Comparison of ENCODE assay signal across 10 cellular contexts in genomic region chr4:174136013-174136412, GRCh38.
DNase-seq lines count a peak whose midpoint lies in the region; TF ChIP-seq lines count a peak whose summit lies in the region.
"Had no signal": no experiment of that assay in that cellular context is flagged by ENCODE, and none has a peak within 500 bp of the region (broad histone marks: within the 10 kb centered on the region; RNA-seq: fewer than 3 reads in every experiment).

No MANE protein-coding gene starts in this region.

- H3K27me3 ChIP-seq in ACC112 (ENCODE audit: insufficient read depth, low read length) (no peaks in the 10 kb centered on the region), fibroblast of lung (ENCODE audit: control insufficient read depth, insufficient read depth, low read length) (no peaks in the 10 kb centered on the region), neuronal stem cell (ENCODE audit: control insufficient read depth in 3 of 3, insufficient read depth in 3 of 3, low read depth in 1 of 3, low read length in 3 of 3) (peaks cover 0 to 10% (median 0%) of the 10 kb centered on the region in 3 experiments)

- no peaks in the 10 kb centered on the region for H3K79me1 ChIP-seq in neuronal stem cell (ENCODE audit: low read depth, low read length)

- H3K79me2 ChIP-seq in ACC112 (ENCODE audit: control insufficient read depth, insufficient read depth, low read length, unreplicated experiment): no peaks in the 10 kb centered on the region
- no peaks in the 10 kb centered on the region for H3K79me2 ChIP-seq in fibroblast of lung (ENCODE audit: control insufficient read depth, insufficient read depth, low read length)

- peak overlapping the region; percentile 73 for H3K4me2 ChIP-seq in fibroblast of lung (ENCODE audit: extremely low read depth, insufficient read depth, low read length)
- H3K4me2 ChIP-seq in neuronal stem cell (ENCODE audit: insufficient read depth, low read length, poor library complexity, severe bottlenecking): no peak overlapping the region

- H2BK12ac ChIP-seq in neuronal stem cell (ENCODE audit: low read length): no peak overlapping the region

- H3K14ac ChIP-seq in neuronal stem cell (ENCODE audit: low read length): no peak overlapping the region

- no peak overlapping the region for H3K9ac ChIP-seq in fibroblast of lung (ENCODE audit: insufficient read depth, low read length)
- no peak overlapping the region for H3K9ac ChIP-seq in neuronal stem cell (ENCODE audit: low read depth, low read length, poor library complexity)

- H2BK120ac ChIP-seq in neuronal stem cell (ENCODE audit: low read depth, low read length): no peak overlapping the region

- H3K23ac ChIP-seq in neuronal stem cell (ENCODE audit: low read depth, low read length, poor library complexity): no peak overlapping the region

- H3K18ac ChIP-seq in neuronal stem cell (ENCODE audit: low read length): no peak overlapping the region

- no peak overlapping the region for H3K4ac ChIP-seq in neuronal stem cell (ENCODE audit: low read length)

- H4K8ac ChIP-seq in neuronal stem cell (ENCODE audit: low read depth, low read length): no peak overlapping the region

- no peak overlapping the region for H2AK5ac ChIP-seq in neuronal stem cell (ENCODE audit: low read depth, low read length)

- H3K4me1 ChIP-seq in ACC112 (ENCODE audit: control insufficient read depth, insufficient read depth, low read length, unreplicated experiment) (peaks cover 18% of the 10 kb centered on the region), fibroblast of lung (ENCODE audit: control insufficient read depth, extremely low read depth, insufficient read depth, low read length) (no peaks in the 10 kb centered on the region), neuronal stem cell (ENCODE audit: control insufficient read depth in 2 of 2, insufficient read depth in 1 of 2, low read depth in 1 of 2, low read length in 2 of 2) (no peaks in the 10 kb centered on the region)

- H3K9me3 ChIP-seq in fibroblast of lung (ENCODE audit: control insufficient read depth, insufficient read depth, low read depth, low read length) (no peaks in the 10 kb centered on the region), neuronal stem cell (replicated peaks in 1 of 2; ENCODE audit: control insufficient read depth in 2 of 2, insufficient read depth in 1 of 2, low read depth in 1 of 2, low read length in 2 of 2) (no peaks in the 10 kb centered on the region)

- H3K4me3 ChIP-seq in ACC112 (ENCODE audit: low read depth, low read length) (peak overlapping the region; percentile 73), fibroblast of lung (replicated peaks in 1 of 4; ENCODE audit: control extremely low read depth in 1 of 4, insufficient read depth in 1 of 4, low read depth in 3 of 4, low read length in 4 of 4) (peak overlapping the region in 2 of 4 experiments; percentile 36 to 70), neuronal stem cell (ENCODE audit: low read length in 2 of 2) (no peak overlapping the region)

- H4K91ac ChIP-seq in neuronal stem cell (ENCODE audit: low read depth, low read length, poor library complexity): no peak overlapping the region

- H3K27ac ChIP-seq in ACC112 (ENCODE audit: low read depth, low read length) (no peak overlapping the region), fibroblast of lung (ENCODE audit: insufficient read depth, low read length) (no peak overlapping the region), neuronal stem cell (replicated peaks; ENCODE audit: low read length) (no peak overlapping the region)

- DNase-seq in NCI-H524 (lab: John Stamatoyannopoulos, UW) (peak; percentile 24 to 59), fibroblast of lung (ENCODE audit: low read depth in 2 of 2) (peak in 1 of 2 donors; percentile 37), neuronal stem cell (ENCODE audit: low spot score) (peak; percentile 23), NOMO-1 (lab: John Stamatoyannopoulos, UW; ENCODE audit: unreplicated experiment in 2 of 2) (no peak), RPMI8226 (no peak), SKM-1 treated with dmso at 0.1 percent for 144 hours (lab: John Stamatoyannopoulos, UW; ENCODE audit: unreplicated experiment) (no peak)
- no peak for DNase-seq in central memory CD4-positive, alpha-beta T cell
- DNase-seq: hippocampal formation, NCI-H1048 had no signal

- no peak for TF ChIP-seq CTCF in fibroblast of lung (conservative IDR thresholded peaks at IDR 0.05 in 1 of 2, IDR thresholded peaks at IDR 0.05 in 1 of 2; ENCODE audit: low read depth in 1 of 2, low read length in 2 of 2)

- H2AFZ ChIP-seq in ACC112 (ENCODE audit: low read length, unreplicated experiment): peak overlapping the region; percentile 95
- H2AFZ ChIP-seq in fibroblast of lung (ENCODE audit: low read length): peak overlapping the region; percentile 11
- peak overlapping the region; percentile 48 for H2AFZ ChIP-seq in neuronal stem cell (ENCODE audit: low read length)

- no peaks in the 10 kb centered on the region for H3K36me3 ChIP-seq in ACC112 (ENCODE audit: insufficient read depth, low read length)
- H3K36me3 ChIP-seq in fibroblast of lung (ENCODE audit: control insufficient read depth, insufficient read depth, low read length): no peaks in the 10 kb centered on the region
- no peaks in the 10 kb centered on the region for H3K36me3 ChIP-seq in neuronal stem cell (replicated peaks in 1 of 2; ENCODE audit: control insufficient read depth in 2 of 2, insufficient read depth in 2 of 2, low read length in 2 of 2)

- no peak overlapping the region for H2BK15ac ChIP-seq in neuronal stem cell (ENCODE audit: low read length)

- no peak overlapping the region for H2BK5ac ChIP-seq in neuronal stem cell (ENCODE audit: low read length)

- H4K20me1 ChIP-seq in fibroblast of lung (ENCODE audit: control insufficient read depth, extremely low read depth, insufficient read depth, low read length): no peaks in the 10 kb centered on the region

- no CpG with 5 or more reads among the region's 9 CpGs for WGBS in neuronal stem cell (ENCODE audit: extremely low coverage in 2 of 2, insufficient read length in 2 of 2, insufficient replicate concordance in 1 of 2), 2 donors

Comparison
In these comparisons a context has a peak if more than half of its experiments do, and no peak if none do; other contexts are left out.
1. H2AFZ ChIP-seq: peak in every context shown above with its lines; median percentile 95 in ACC112; 48 in neuronal stem cell; 11 in fibroblast of lung.
2. DNase-seq: peak in NCI-H524 (2 of 2) and neuronal stem cell (single experiment); none in central memory CD4-positive, alpha-beta T cell (single experiment), NOMO-1 (0 of 2), RPMI8226 (single experiment) and SKM-1 treated with dmso at 0.1 percent for 144 hours (single experiment).